8 cellular contexts compared by ENCODE assay signal in the genomic region with DNA sequence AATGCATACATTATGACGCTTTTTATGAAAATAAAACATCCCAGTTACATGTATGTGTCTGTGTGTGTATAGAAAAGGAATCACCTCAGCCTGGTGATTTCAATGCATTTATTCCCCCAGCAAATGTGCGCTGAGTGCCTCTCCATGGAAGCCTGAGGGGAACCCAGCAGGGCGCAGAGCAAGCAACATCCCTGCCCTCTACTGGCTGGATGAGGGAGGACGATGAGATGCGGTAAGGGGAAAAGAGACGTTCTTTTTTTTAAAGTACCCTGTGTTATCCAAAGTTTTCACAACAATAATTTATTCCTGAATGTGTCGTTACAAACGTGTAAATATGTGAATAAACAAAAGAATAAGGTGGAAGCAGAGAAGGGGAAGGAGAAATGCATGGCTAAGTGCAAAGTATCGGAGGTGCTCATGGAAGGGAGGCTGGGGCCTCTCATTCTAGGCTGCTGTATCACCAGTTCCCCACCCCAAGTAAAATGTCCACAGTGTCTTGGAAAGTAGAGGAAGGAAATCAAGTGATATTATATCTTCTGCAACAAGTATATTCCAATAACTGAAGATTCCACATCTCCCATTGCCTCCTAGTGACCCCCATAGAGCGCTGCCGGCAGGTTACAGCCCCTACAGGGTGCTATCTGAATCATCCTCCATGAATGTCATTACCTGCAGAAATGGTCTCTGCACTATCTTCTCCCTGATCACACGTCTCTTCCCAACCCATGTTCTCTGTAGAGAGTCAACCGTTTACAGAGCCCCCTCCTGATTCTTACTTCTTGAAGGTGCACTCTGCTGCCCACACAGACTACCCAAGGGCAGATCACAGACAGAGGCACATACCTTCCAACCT. TPM values are rescaled to one million over a fixed set of nuclear protein-coding genes. Genes with fewer than 3 reads are reported as not detected.
DNase-seq lines count a peak whose midpoint lies in the region; ATAC-seq and TF ChIP-seq lines count a peak whose summit lies in the region.

No MANE protein-coding gene starts in this region.

- H3K4me1 ChIP-seq in right cardiac atrium (ENCODE audit: control insufficient read depth, insufficient read depth, low read length), result peaks cover 4% of the 10 kb centered on the region
- H3K4me1 ChIP-seq in testis, result no peaks in the 10 kb centered on the region

- WGBS in right cardiac atrium, result 46% methylated on average over 13 of the region's 13 CpGs
- 46 to 52% methylated on average over 13 of the region's 13 CpGs for WGBS in testis, 2 donors

- DNase-seq in HT1080 (ENCODE audit: low read depth) (peak; percentile 43), right cardiac atrium (peak; percentile 37 to 61 (median 60)), testis (peak; percentile 50)

- H3K27me3 ChIP-seq in right cardiac atrium (ENCODE audit: control insufficient read depth, insufficient read depth), result no peaks in the 10 kb centered on the region
- no peaks in the 10 kb centered on the region for H3K27me3 ChIP-seq in testis

- no peak for TF ChIP-seq POLR2A in testis (IDR thresholded peaks at IDR 0.05)

- peak; percentile 93 for ATAC-seq in GM18867 (IDR thresholded peaks at IDR 0.05; ENCODE audit: unreplicated experiment)
- peak; percentile 42 to 61 for ATAC-seq in right cardiac atrium
- no peak for ATAC-seq in GM19328 (IDR thresholded peaks at IDR 0.05; ENCODE audit: unreplicated experiment)
- ATAC-seq in HG03571 (IDR thresholded peaks at IDR 0.05; ENCODE audit: unreplicated experiment), result no peak

- H3K9me3 ChIP-seq in right cardiac atrium (ENCODE audit: control insufficient read depth, low read length), result no peaks in the 10 kb centered on the region
- no peaks in the 10 kb centered on the region for H3K9me3 ChIP-seq in testis

- TF ChIP-seq CTCF in C4-2B (conservative IDR thresholded peaks at IDR 0.05), result peak; percentile 80
- peak; percentile 90 for TF ChIP-seq CTCF in WI38 (IDR thresholded peaks at IDR 0.05; ENCODE audit: low read depth, low read length)
- TF ChIP-seq CTCF in testis (IDR thresholded peaks at IDR 0.05), result peak in 2 of 3 experiments; percentile 40 to 60

- H3K4me3 ChIP-seq in WI38 (ENCODE audit: low read depth, low read length) (no peak overlapping the region), right cardiac atrium (ENCODE audit: low read length) (no peak overlapping the region), testis (no peak overlapping the region)

- H3K27ac ChIP-seq in C4-2B (peak overlapping the region; percentile 67), right cardiac atrium (ENCODE audit: low read length) (peak overlapping the region; percentile 36), testis (no peak overlapping the region)

- intact Hi-C loops in right cardiac atrium (cut with DNase I) (no loop called here), testis (cut with DNase I; ENCODE audit: low total_unique reads) (no loop called here)

- H3K36me3 ChIP-seq in testis (ENCODE audit: low read depth, missing control alignments), result no peaks in the 10 kb centered on the region

RNA-seq across cellular contexts. Expression of a gene that starts 13.0 kb away (rescaled TPM):
- total RNA-seq in HT1080 (2014; rRNA removed; shearing (Covaris generic)), result 23.4 and 30.4 TPM in 2 replicates
- 28.2 and 31.6 TPM in 2 replicates for polyA plus RNA-seq in HT1080 (2015; cell fraction: cytosol; rRNA removed)
- 50.6 and 57.4 TPM in 2 replicates for polyA plus RNA-seq in HT1080 (2015; cell fraction: nucleus; rRNA removed)
- total RNA-seq in right cardiac atrium (100 to 1,000 TPM; 140 to 185 (median 161) TPM), testis (1 to 10 TPM; 5.6 to 7.6 TPM)
- polyA plus RNA-seq in right cardiac atrium (81.3 TPM), testis (ENCODE audit: insufficient read depth, low read depth, low replicate concordance) (8.9 TPM)

Comparison
In these comparisons a context has a peak if more than half of its experiments do, and no peak if none do; other contexts are left out.
1. H3K27ac ChIP-seq: peak in C4-2B (single experiment) and right cardiac atrium (single experiment); none in testis (0 of 2).
2. ATAC-seq: peak in GM18867 (single experiment) and right cardiac atrium (2 of 2); none in GM19328 (single experiment) and HG03571 (single experiment).
3. Peak in every context shown above with its lines, with median percentiles within 50 percentile points of each other: CTCF ChIP-seq and DNase-seq.